ENCODE assay signal across 12 cellular contexts in genomic region chr11:134425816-134426536, GRCh38. TPM values are rescaled to one million over a fixed set of nuclear protein-coding genes. Genes with fewer than 3 reads are reported as not detected.
"Had no signal": no experiment of that assay in that cellular context is flagged by ENCODE, and none has a peak within 500 bp of the region (broad histone marks: within the 10 kb centered on the region; RNA-seq: fewer than 3 reads in every experiment).

No MANE protein-coding gene starts in this region.

- H3K4me3 ChIP-seq: left ventricle myocardium inferior, uterus had no signal

- DNase-seq: activated B cell treated with CpG ODN at 0.5 μM for 24 hours; activated CD4-positive, alpha-beta T cell treated with anti-CD3 and anti-CD28 coated beads, Interleukin-2, amount 10 ng/mL, durations not matched to agents 24 days and 14 days; activated naive CD4-positive, alpha-beta T cell treated with anti-CD3 and anti-CD28 coated beads for 36 hours; activated T-cell treated with anti-CD3 and anti-CD28 coated beads for 4 hours; left ventricle myocardium inferior; mesenchymal stem cell; occipital lobe; stimulated activated CD4-positive, alpha-beta T cell treated with anti-CD3 and anti-CD28 coated beads, Interleukin-2, amount 100 ng/mL, for 48 hours; stimulated activated CD8-positive, alpha-beta memory T cell treated with anti-CD3 and anti-CD28 coated beads, Interleukin-4, amount 100 ng/mL, for 48 hours; uterus had no signal

- H3K9me3 ChIP-seq: uterus had no signal

- H3K36me3 ChIP-seq: left ventricle myocardium inferior, uterus had no signal

- H3K27ac ChIP-seq: left ventricle myocardium inferior, uterus had no signal

- H3K27me3 ChIP-seq: uterus had no signal

- FAIRE-seq: islet of Langerhans had no signal

- H3K4me1 ChIP-seq: left ventricle myocardium inferior, uterus had no signal

RNA-seq across cellular contexts. Expression of gene B3GAT1, which starts 13.9 kb away (rescaled TPM):
- total RNA-seq: activated B cell treated with CpG ODN at 0.5 μM for 24 hours, dermis microvascular lymphatic vessel endothelial cell had no signal
